34 cellular contexts compared by ENCODE assay signal in genomic region chr1:226511296-226511695, GRCh38. TPM values are rescaled to one million over a fixed set of nuclear protein-coding genes. Genes with fewer than 3 reads are reported as not detected.
"Had no signal": no experiment of that assay in that cellular context is flagged by ENCODE, and none has a peak within 500 bp of the region (broad histone marks: within the 10 kb centered on the region; RNA-seq: fewer than 3 reads in every experiment).

No MANE protein-coding gene starts in this region.

- H3K4me1 Mint-ChIP-seq: activated CD8-positive, alpha-beta memory T cell treated with anti-CD3 and anti-CD28 coated beads, Interleukin-2, amount 10 ng/mL, durations not matched to agents 7 days and 5 days; activated naive CD4-positive, alpha-beta T cell treated with anti-CD3 and anti-CD28 coated beads, Interleukin-2, amount 10 ng/mL, durations not matched to agents 7 days and 5 days; T-cell had no signal

- H3K4me3 ChIP-seq: adrenal gland, body of pancreas, esophagus muscularis mucosa, gastrocnemius medialis, heart left ventricle had no signal

- H3K9me3 Mint-ChIP-seq: activated B cell treated with CpG ODN at 0.5 μM for 24 hours; activated CD8-positive, alpha-beta T cell treated with anti-CD3 and anti-CD28 coated beads for 36 hours; activated naive CD4-positive, alpha-beta T cell treated with anti-CD3 and anti-CD28 coated beads, Interleukin-2, amount 10 ng/mL, durations not matched to agents 7 days and 5 days; activated naive CD4-positive, alpha-beta T cell treated with anti-CD3 and anti-CD28 coated beads, Interleukin-2, amount 50 U/mL, for 72 hours; activated T-cell treated with anti-CD3 and anti-CD28 coated beads, Interleukin-2, amount 50 U/mL, for 24 hours; activated T-cell treated with anti-CD3 and anti-CD28 coated beads, Interleukin-2, amount 50 U/mL, for 72 hours; T-cell; T-helper 1 cell treated with Interleukin-12 subunit alpha and Interleukin-12 subunit beta and Interleukin-4 antibody, amounts not matched to agents 30 μg/mL and 1 μg/mL, for 36 hours had no signal

- H3K9me3 ChIP-seq: adrenal gland, body of pancreas, esophagus muscularis mucosa, gastrocnemius medialis, heart left ventricle had no signal

- H3K36me3 ChIP-seq: adrenal gland, esophagus muscularis mucosa, gastrocnemius medialis, heart left ventricle, WERI-Rb-1 had no signal

- H3K27ac Mint-ChIP-seq: activated B cell treated with CpG ODN at 0.5 μM for 24 hours; activated CD8-positive, alpha-beta memory T cell treated with anti-CD3 and anti-CD28 coated beads, Interleukin-2, amount 10 ng/mL, durations not matched to agents 7 days and 5 days; activated CD8-positive, alpha-beta T cell treated with anti-CD3 and anti-CD28 coated beads for 36 hours; activated naive CD4-positive, alpha-beta T cell treated with anti-CD3 and anti-CD28 coated beads, Interleukin-2, amount 10 ng/mL, durations not matched to agents 7 days and 5 days; activated naive CD4-positive, alpha-beta T cell treated with anti-CD3 and anti-CD28 coated beads, Interleukin-2, amount 50 U/mL, for 72 hours; activated T-cell treated with anti-CD3 and anti-CD28 coated beads, Interleukin-2, amount 50 U/mL, for 24 hours; activated T-cell treated with anti-CD3 and anti-CD28 coated beads, Interleukin-2, amount 50 U/mL, for 72 hours; T-cell; T-helper 1 cell treated with Interleukin-12 subunit alpha and Interleukin-12 subunit beta and Interleukin-4 antibody, amounts not matched to agents 30 μg/mL and 1 μg/mL, for 36 hours had no signal

- H3K27ac ChIP-seq: adrenal gland, body of pancreas, esophagus muscularis mucosa, foreskin keratinocyte, gastrocnemius medialis, heart left ventricle, WERI-Rb-1 had no signal

- DNase-seq: activated B cell treated with CpG ODN at 0.5 μM for 24 hours; activated CD4-positive, alpha-beta T cell treated with anti-CD3 and anti-CD28 coated beads for 48 hours; activated CD4-positive, alpha-beta T cell treated with anti-CD3 and anti-CD28 coated beads, Interleukin-2, amount 50 U/mL, for 1 hour; activated CD4-positive, alpha-beta T cell treated with anti-CD3 and anti-CD28 coated beads, Interleukin-2, amount 50 U/mL, for 48 hours; activated CD8-positive, alpha-beta memory T cell treated with anti-CD3 and anti-CD28 coated beads, Interleukin-2, amount 10 ng/mL, durations not matched to agents 7 days and 5 days; activated CD8-positive, alpha-beta memory T cell treated with anti-CD3 and anti-CD28 coated beads, Interleukin-2, amount 50 U/mL, for 48 hours; activated CD8-positive, alpha-beta T cell treated with anti-CD3 and anti-CD28 coated beads for 36 hours; activated gamma-delta T cell; activated naive CD4-positive, alpha-beta T cell; activated naive CD4-positive, alpha-beta T cell treated with anti-CD3 and anti-CD28 coated beads, Interleukin-2, amount 10 ng/mL, durations not matched to agents 7 days and 5 days; activated T-cell treated with anti-CD3 and anti-CD28 coated beads for 4 hours; activated T-cell treated with anti-CD3 and anti-CD28 coated beads, Interleukin-2, amount 50 U/mL, for 24 hours; activated T-cell treated with anti-CD3 and anti-CD28 coated beads, Interleukin-2, amount 50 U/mL, for 72 hours; adrenal gland; amygdala; aorta; body of pancreas; caudate nucleus; effector memory CD4-positive, alpha-beta T cell; erythroblast; gastrocnemius medialis; glutamatergic neuron; heart left ventricle; SW 1271; T-cell; T-helper 9 cell; WERI-Rb-1 had no signal

- H3K27me3 ChIP-seq: adrenal gland, body of pancreas had no signal

- H3K4me3 Mint-ChIP-seq: activated B cell treated with CpG ODN at 0.5 μM for 24 hours; activated CD8-positive, alpha-beta memory T cell treated with anti-CD3 and anti-CD28 coated beads, Interleukin-2, amount 10 ng/mL, durations not matched to agents 7 days and 5 days; activated CD8-positive, alpha-beta T cell treated with anti-CD3 and anti-CD28 coated beads for 36 hours; activated naive CD4-positive, alpha-beta T cell treated with anti-CD3 and anti-CD28 coated beads, Interleukin-2, amount 10 ng/mL, durations not matched to agents 7 days and 5 days; activated T-cell treated with anti-CD3 and anti-CD28 coated beads, Interleukin-2, amount 50 U/mL, for 24 hours; activated T-cell treated with anti-CD3 and anti-CD28 coated beads, Interleukin-2, amount 50 U/mL, for 72 hours; T-cell; T-helper 1 cell treated with Interleukin-12 subunit alpha and Interleukin-12 subunit beta and Interleukin-4 antibody, amounts not matched to agents 30 μg/mL and 1 μg/mL, for 36 hours had no signal

- H3K36me3 Mint-ChIP-seq: activated CD8-positive, alpha-beta memory T cell treated with anti-CD3 and anti-CD28 coated beads, Interleukin-2, amount 10 ng/mL, durations not matched to agents 7 days and 5 days; activated naive CD4-positive, alpha-beta T cell treated with anti-CD3 and anti-CD28 coated beads, Interleukin-2, amount 10 ng/mL, durations not matched to agents 7 days and 5 days; activated naive CD4-positive, alpha-beta T cell treated with anti-CD3 and anti-CD28 coated beads, Interleukin-2, amount 50 U/mL, for 72 hours had no signal

- H3K4me1 ChIP-seq: adrenal gland, body of pancreas, esophagus muscularis mucosa, foreskin keratinocyte, gastrocnemius medialis, heart left ventricle had no signal

- ATAC-seq: activated CD4-positive, CD25-positive, alpha-beta regulatory T cell treated with anti-CD3 and anti-CD28 coated beads, Interleukin-2, amount 50 U/mL, for 24 hours; activated CD8-positive, alpha-beta memory T cell treated with anti-CD3 and anti-CD28 coated beads, Interleukin-2, amount 10 ng/mL, durations not matched to agents 7 days and 5 days; activated CD8-positive, alpha-beta T cell treated with anti-CD3 and anti-CD28 coated beads for 36 hours; activated naive CD4-positive, alpha-beta T cell treated with anti-CD3 and anti-CD28 coated beads, Interleukin-2, amount 50 U/mL, for 72 hours; activated T-cell treated with anti-CD3 and anti-CD28 coated beads, Interleukin-2, amount 50 U/mL, for 72 hours; body of pancreas; gastrocnemius medialis; T-cell had no signal

RNA-seq across cellular contexts. Expression of gene STUM, which starts 37.3 kb away (rescaled TPM):
- total RNA-seq: activated CD8-positive, alpha-beta memory T cell treated with anti-CD3 and anti-CD28 coated beads for 36 hours; activated CD8-positive, alpha-beta memory T cell treated with anti-CD3 and anti-CD28 coated beads, Interleukin-2, amount 10 ng/mL, durations not matched to agents 7 days and 5 days; activated CD8-positive, alpha-beta T cell treated with anti-CD3 and anti-CD28 coated beads for 36 hours; activated naive CD4-positive, alpha-beta T cell treated with anti-CD3 and anti-CD28 coated beads, Interleukin-2, amount 50 U/mL, for 72 hours; activated T-cell treated with anti-CD3 and anti-CD28 coated beads, Interleukin-2, amount 50 U/mL, for 72 hours; foreskin keratinocyte; T-helper 2 cell treated with Interferon-gamma antibody and Interleukin-4, amounts not matched to agents 100 ng/mL and 5 ng/mL, for 36 hours had no signal
- polyA plus RNA-seq: foreskin keratinocyte had no signal
